Comparison of ENCODE assay signal across 25 cellular contexts in genomic region chr5:55621218-55621617, GRCh38.
DNase-seq lines count a peak whose midpoint lies in the region; ATAC-seq and TF ChIP-seq lines count a peak whose summit lies in the region.
"Had no signal": no experiment of that assay in that cellular context is flagged by ENCODE, and none has a peak within 500 bp of the region (broad histone marks: within the 10 kb centered on the region; RNA-seq: fewer than 3 reads in every experiment).

No MANE protein-coding gene starts in this region.

- H3K27ac ChIP-seq in esophagus squamous epithelium, result peak overlapping the region in 3 of 4 donors; percentile 42 to 74 (median 67)
- peak overlapping the region; percentile 56 for H3K27ac ChIP-seq in lower lobe of right lung
- H3K27ac ChIP-seq in stomach, result peak overlapping the region in 3 of 5 donors; percentile 28 to 75 (median 65)
- H3K27ac ChIP-seq in right atrium auricular region, result no peak overlapping the region
- H3K27ac ChIP-seq: foreskin keratinocyte, neural progenitor cell, psoas muscle had no signal

- H3K4me3 ChIP-seq in esophagus squamous epithelium (no peak overlapping the region), lower lobe of right lung (no peak overlapping the region), stomach (no peak overlapping the region), right atrium auricular region (no peak overlapping the region)
- H3K4me3 ChIP-seq: neural progenitor cell, psoas muscle had no signal

- intact Hi-C loops in esophagus squamous epithelium (cut with DNase I), result no loop called here
- intact Hi-C loops in lower lobe of right lung (cut with DNase I), result no loop called here
- intact Hi-C loops in stomach (cut with DNase I; ENCODE audit: low total_unique reads), result no loop called here

- TF ChIP-seq EP300 in stomach (IDR thresholded peaks at IDR 0.05), result no peak

- H3K4me1 ChIP-seq in esophagus squamous epithelium, result peaks cover 0 to 54% (median 20%) of the 10 kb centered on the region in 3 donors
- H3K4me1 ChIP-seq in lower lobe of right lung, result peaks cover 27% of the 10 kb centered on the region
- H3K4me1 ChIP-seq in stomach, result peaks cover 4 to 41% (median 22%) of the 10 kb centered on the region in 4 donors
- peaks cover 0 to 17% of the 10 kb centered on the region in 2 donors for H3K4me1 ChIP-seq in right atrium auricular region
- H3K4me1 ChIP-seq: foreskin keratinocyte had no signal

- ATAC-seq in lower lobe of right lung, result peak in 1 of 2 donors; percentile 69
- no peak for ATAC-seq in GM19328 (IDR thresholded peaks at IDR 0.05; ENCODE audit: unreplicated experiment)
- ATAC-seq in GM21619 (IDR thresholded peaks at IDR 0.05; ENCODE audit: unreplicated experiment), result no peak
- ATAC-seq: activated T-helper 17 cell treated with anti-CD3 and anti-CD28 coated beads, Interleukin-2, amount 50 U/mL, for 72 hours; foreskin keratinocyte had no signal

- TF ChIP-seq POLR2A in esophagus squamous epithelium (IDR thresholded peaks at IDR 0.05) (no peak), stomach (IDR thresholded peaks at IDR 0.05) (no peak)

- WGBS in esophagus squamous epithelium, 2 donors, result 54% methylated on average over 3 of the region's 3 CpGs
- 23 to 52% (median 31%) methylated on average over 3 of the region's 3 CpGs for WGBS in stomach, 5 donors

- H3K36me3 ChIP-seq in esophagus squamous epithelium (peaks cover 0 to 6% (median 0%) of the 10 kb centered on the region in 3 donors), lower lobe of right lung (no peaks in the 10 kb centered on the region), stomach (no peaks in the 10 kb centered on the region), right atrium auricular region (no peaks in the 10 kb centered on the region)
- H3K36me3 ChIP-seq: neural progenitor cell had no signal

- no peaks in the 10 kb centered on the region for H3K27me3 ChIP-seq in esophagus squamous epithelium
- no peaks in the 10 kb centered on the region for H3K27me3 ChIP-seq in lower lobe of right lung (ENCODE audit: low read depth)
- no peaks in the 10 kb centered on the region for H3K27me3 ChIP-seq in stomach
- no peaks in the 10 kb centered on the region for H3K27me3 ChIP-seq in right atrium auricular region
- H3K27me3 ChIP-seq: foreskin keratinocyte, neural progenitor cell had no signal

- DNase-seq in HCEC 1CT (peak; percentile 38), esophagus squamous epithelium (lab: John Stamatoyannopoulos, UW) (no peak), lower lobe of right lung (no peak), stomach (no peak), right atrium auricular region (ENCODE audit: low spot score) (no peak)
- DNase-seq in effector CD4-positive, alpha-beta T cell, result no peak
- DNase-seq: activated CD4-positive, alpha-beta T cell treated with anti-CD3 and anti-CD28 coated beads, Interleukin-2, amount 10 ng/mL, durations not matched to agents 24 days and 14 days; activated naive CD8-positive, alpha-beta T cell treated with anti-CD3 and anti-CD28 coated beads for 36 hours; DMS 273 treated with DMSO at 0.1 percent for 48 hours; endodermal cell; foreskin keratinocyte; GF-D8; H7; kidney glomerular epithelial cell; NCI-H1092; NCI-H1930; NCI-H345; OCI-M1; psoas muscle; Right ventricle myocardium superior; stimulated activated CD4-positive, alpha-beta T cell treated with anti-CD3 and anti-CD28 coated beads, Interleukin-4, amount 100 ng/mL, for 4 hours had no signal

- TF ChIP-seq CTCF in esophagus squamous epithelium (IDR thresholded peaks at IDR 0.05), result no peak
- no peak for TF ChIP-seq CTCF in lower lobe of right lung (IDR thresholded peaks at IDR 0.05)
- no peak for TF ChIP-seq CTCF in stomach (IDR thresholded peaks at IDR 0.05)
- TF ChIP-seq CTCF in right atrium auricular region (IDR thresholded peaks at IDR 0.05), result no peak

- no peaks in the 10 kb centered on the region for H3K9me3 ChIP-seq in esophagus squamous epithelium
- H3K9me3 ChIP-seq in lower lobe of right lung, result no peaks in the 10 kb centered on the region
- H3K9me3 ChIP-seq in stomach, result no peaks in the 10 kb centered on the region
- H3K9me3 ChIP-seq in right atrium auricular region, result no peaks in the 10 kb centered on the region
- H3K9me3 ChIP-seq: psoas muscle had no signal

Comparison
In these comparisons a context has a peak if more than half of its experiments do, and no peak if none do; other contexts are left out.
1. H3K27ac ChIP-seq: peak in esophagus squamous epithelium (3 of 4), lower lobe of right lung (single experiment) and stomach (3 of 5); none in right atrium auricular region (0 of 2).